12 cellular contexts compared by ENCODE assay signal in genomic region chr2:71675296-71675695, GRCh38.
A peak's percentile ranks its signal among the peaks of the same experiment; 100 is the strongest.
DNase-seq lines count a peak whose midpoint lies in the region; ATAC-seq, FAIRE-seq and TF ChIP-seq lines count a peak whose summit lies in the region.
"Had no signal": no experiment of that assay in that cellular context is flagged by ENCODE, and none has a peak within 500 bp of the region (broad histone marks: within the 10 kb centered on the region; RNA-seq: fewer than 3 reads in every experiment).

No MANE protein-coding gene starts in this region.

- FAIRE-seq in GM12892 (lab: Jason Lieb, UNC), result no peak

- intact Hi-C loops in Right ventricle myocardium inferior (cut with DNase I), result no loop called here

- no peaks in the 10 kb centered on the region for H3K27me3 ChIP-seq in right atrium auricular region
- peaks cover 4% of the 10 kb centered on the region for H3K27me3 ChIP-seq in RWPE2 (ENCODE audit: insufficient read depth, poor library complexity, severe bottlenecking)

- ATAC-seq in Right ventricle myocardium inferior (no peak), RWPE2 (ENCODE audit: low read depth) (peak; percentile 97), left lobe of liver (no peak), GM19397 (IDR thresholded peaks at IDR 0.05; ENCODE audit: unreplicated experiment) (no peak)

- no peaks in the 10 kb centered on the region for H3K4me1 ChIP-seq in right atrium auricular region
- peaks cover 3% of the 10 kb centered on the region for H3K4me1 ChIP-seq in RWPE2 (ENCODE audit: insufficient read depth, poor library complexity, severe bottlenecking)

- H3K36me3 ChIP-seq in right atrium auricular region (peaks cover 14% of the 10 kb centered on the region), RWPE2 (ENCODE audit: low read depth) (no peaks in the 10 kb centered on the region)

- DNase-seq in right atrium auricular region (ENCODE audit: low spot score) (peak; percentile 52), Right ventricle myocardium inferior (ENCODE audit: missing footprints) (no peak), RWPE2 (ENCODE audit: low spot score) (peak; percentile 77), left lobe of liver (ENCODE audit: low spot score) (peak; percentile 40), GM12892 (ENCODE audit: insufficient read length) (no peak), SKM-1 (lab: John Stamatoyannopoulos, UW; ENCODE audit: unreplicated experiment) (no peak), superior temporal gyrus (ENCODE audit: extremely low spot score) (no peak)
- DNase-seq: amygdala, IMR-90, NCI-H1436, trophoblast cell had no signal

- H3K9me3 ChIP-seq in right atrium auricular region, result no peaks in the 10 kb centered on the region
- no peaks in the 10 kb centered on the region for H3K9me3 ChIP-seq in RWPE2 (ENCODE audit: severe bottlenecking)

- no peak overlapping the region for H3K4me3 ChIP-seq in right atrium auricular region
- no peak overlapping the region for H3K4me3 ChIP-seq in RWPE2 (ENCODE audit: severe bottlenecking)

- H3K27ac ChIP-seq in right atrium auricular region, result no peak overlapping the region
- no peak overlapping the region for H3K27ac ChIP-seq in RWPE2 (ENCODE audit: poor library complexity, severe bottlenecking)

- TF ChIP-seq POLR2A in GM12892 (IDR thresholded peaks at IDR 0.05; ENCODE audit: low read depth, low read length), result no peak

- TF ChIP-seq CTCF in right atrium auricular region (IDR thresholded peaks at IDR 0.05), result no peak
- TF ChIP-seq CTCF in RWPE2 (IDR thresholded peaks at IDR 0.05; ENCODE audit: poor library complexity, severe bottlenecking), result no peak

Comparison
In these comparisons a context has a peak if more than half of its experiments do, and no peak if none do; other contexts are left out.
1. DNase-seq: peak in right atrium auricular region (single experiment), RWPE2 (single experiment) and left lobe of liver (single experiment); none in Right ventricle myocardium inferior (single experiment), GM12892 (single experiment), SKM-1 (single experiment) and superior temporal gyrus (single experiment).